ENCODE assay signal across 18 cellular contexts in genomic region chr6:37920667-37921066, GRCh38.
DNase-seq lines count a peak whose midpoint lies in the region; ATAC-seq, FAIRE-seq and TF ChIP-seq lines count a peak whose summit lies in the region.
"Had no signal": no experiment of that assay in that cellular context is flagged by ENCODE, and none has a peak within 500 bp of the region (broad histone marks: within the 10 kb centered on the region; RNA-seq: fewer than 3 reads in every experiment).

No MANE protein-coding gene starts in this region.

- no peak overlapping the region for H2AFZ ChIP-seq in OCI-LY7 (ENCODE audit: low read length)

- WGBS in right lobe of liver (ENCODE audit: insufficient coverage, low coverage, low lambda C conversion rate, missing lambda C conversion rate) = 17% methylated on average over 1 of the region's 2 CpGs

- BruUV-seq in OCI-LY7 (replicated peaks; lab: Mats Ljungman, UMichigan) = no TSS peak

- H3K4me3 ChIP-seq in bronchial epithelial cell (ENCODE audit: low read depth, low read length) (no peak overlapping the region), right lobe of liver (no peak overlapping the region), OCI-LY7 (ENCODE audit: low read depth, low read length, poor library complexity, severe bottlenecking) (no peak overlapping the region)
- H3K4me3 ChIP-seq: MG63, psoas muscle had no signal

- H3K27ac ChIP-seq in right lobe of liver = no peak overlapping the region
- no peak overlapping the region for H3K27ac ChIP-seq in OCI-LY7 (ENCODE audit: low read depth, low read length, poor library complexity, severe bottlenecking)
- H3K27ac ChIP-seq: psoas muscle had no signal

- H4K20me1 ChIP-seq in OCI-LY7 (ENCODE audit: insufficient read depth, low read length) = peaks cover 9% of the 10 kb centered on the region

- ATAC-seq in right lobe of liver = peak; percentile 55 to 83 (median 62)
- no peak for ATAC-seq in HG02840 (IDR thresholded peaks at IDR 0.05; ENCODE audit: low FRiP score, unreplicated experiment)
- ATAC-seq: activated CD8-positive, alpha-beta memory T cell treated with anti-CD3 and anti-CD28 coated beads, Interleukin-2, amount 10 ng/mL, durations not matched to agents 7 days and 5 days had no signal

- POLR2A ChIA-PET in OCI-LY7 (lab: Charles Lee) = no interaction called here

- no peak for DNase-seq in H54 (ENCODE audit: insufficient read length, low spot score)
- peak; percentile 26 for DNase-seq in NCI-H146 (lab: John Stamatoyannopoulos, UW)
- DNase-seq in bronchial epithelial cell (ENCODE audit: low read depth) = peak; percentile 40
- no peak for DNase-seq in right lobe of liver
- DNase-seq in OCI-LY7 (ENCODE audit: low spot score) = no peak
- DNase-seq in COR-L47 (lab: John Stamatoyannopoulos, UW) = no peak
- DNase-seq in activated T-cell treated with anti-CD3 and anti-CD28 coated beads for 4 hours = no peak
- DNase-seq: activated CD4-positive, CD25-positive, alpha-beta regulatory T cell; activated CD8-positive, alpha-beta memory T cell treated with anti-CD3 and anti-CD28 coated beads, Interleukin-2, amount 10 ng/mL, durations not matched to agents 7 days and 5 days; activated naive CD8-positive, alpha-beta T cell treated with anti-CD3 and anti-CD28 coated beads for 36 hours; caudate nucleus; MG63; OCI-M1; psoas muscle; stimulated activated CD4-positive, alpha-beta T cell treated with anti-CD3 and anti-CD28 coated beads, Interleukin-15, amount 100 ng/mL, for 24 hours; SW 1271 had no signal

- no peaks in the 10 kb centered on the region for H3K9me3 ChIP-seq in right lobe of liver
- no peaks in the 10 kb centered on the region for H3K9me3 ChIP-seq in OCI-LY7 (ENCODE audit: low read length)
- H3K9me3 ChIP-seq: MG63, psoas muscle had no signal

- peaks cover 24% of the 10 kb centered on the region; the same call in 1 of the 2 replicates for H3K79me2 ChIP-seq in OCI-LY7 (ENCODE audit: insufficient read depth, low read depth, low read length)

- H3K4me1 ChIP-seq in right lobe of liver (peaks cover 0 to 10% (median 0%) of the 10 kb centered on the region in 4 donors), OCI-LY7 (ENCODE audit: insufficient read depth, low read length, poor library complexity, severe bottlenecking) (peaks cover 22% of the 10 kb centered on the region)

- no peak overlapping the region for H3K4me2 ChIP-seq in OCI-LY7 (ENCODE audit: low read length)

- TF ChIP-seq CTCF in bronchial epithelial cell (IDR thresholded peaks at IDR 0.05; ENCODE audit: insufficient read depth, low read length, severe bottlenecking) (no peak), right lobe of liver (IDR thresholded peaks at IDR 0.05) (no peak), OCI-LY7 (conservative IDR thresholded peaks at IDR 0.05; ENCODE audit: low read length) (no peak)

- H3K27me3 ChIP-seq in bronchial epithelial cell (ENCODE audit: control insufficient read depth, insufficient read depth, low read length) (no peaks in the 10 kb centered on the region), right lobe of liver (no peaks in the 10 kb centered on the region)
- H3K27me3 ChIP-seq: MG63 had no signal

- peak; percentile 52 for FAIRE-seq in H54 (lab: Jason Lieb, UNC)
- no peak for FAIRE-seq in bronchial epithelial cell (lab: Jason Lieb, UNC)
- FAIRE-seq: keratinocyte had no signal

- H3K36me3 ChIP-seq in bronchial epithelial cell (ENCODE audit: control insufficient read depth, insufficient read depth, low read length) = no peaks in the 10 kb centered on the region
- H3K36me3 ChIP-seq in right lobe of liver = peaks cover 0 to 4% (median 0%) of the 10 kb centered on the region in 4 donors
- no peaks in the 10 kb centered on the region for H3K36me3 ChIP-seq in OCI-LY7 (ENCODE audit: insufficient read depth, low read length)
- H3K36me3 ChIP-seq: MG63 had no signal

- H3K9me2 ChIP-seq in OCI-LY7 (ENCODE audit: insufficient read depth, low read length) = no peaks in the 10 kb centered on the region; the same call in 1 of the 2 replicates

- intact Hi-C loops in right lobe of liver (cut with DNase I) (no loop called here), OCI-LY7 (cut with micrococcal nuclease; ENCODE audit: unreplicated experiment) (no loop called here)

- no peak for TF ChIP-seq POLR2A in H54 (IDR thresholded peaks at IDR 0.05; ENCODE audit: low read depth, low read length)
- TF ChIP-seq POLR2A in right lobe of liver (IDR thresholded peaks at IDR 0.05) = no peak

- CTCF ChIA-PET in OCI-LY7 (lab: Charles Lee; ENCODE audit: unreplicated experiment) = no interaction called here

Comparison
In these comparisons a context has a peak if more than half of its experiments do, and no peak if none do; other contexts are left out.
1. DNase-seq: peak in NCI-H146 (single experiment) and bronchial epithelial cell (single experiment); none in H54 (single experiment), right lobe of liver (0 of 3), OCI-LY7 (single experiment), COR-L47 (single experiment) and activated T-cell treated with anti-CD3 and anti-CD28 coated beads for 4 hours (single experiment).